ENCODE assay signal across 1 cellular context in genomic region chr10:72276421-72277339, GRCh38.
A peak's percentile ranks its signal among the peaks of the same experiment; 100 is the strongest.
TF ChIP-seq lines count a peak whose summit lies in the region.

No MANE protein-coding gene starts in this region.

TF ChIP-seq in A549, 52 proteins besides CTCF, POLR2A, EP300 and RAD21 (continued from another document):
- TF ChIP-seq TP53 (CRISPR knock-in tag; IDR thresholded peaks at IDR 0.05) (peak; percentile 12; the same call in 1 of the 2 replicates), BCL3 (IDR thresholded peaks at IDR 0.05) (peak; percentile 88; the same call in 2 of the 3 replicates), USF2 (IDR thresholded peaks at IDR 0.05) (peak; percentile 44), MAZ (IDR thresholded peaks at IDR 0.05; ENCODE audit: borderline replicate concordance, low read depth, low read length) (no peak), CEBPB (IDR thresholded peaks at IDR 0.05) (peak; percentile 11 to 47; a peak in 1 of 4 replicates), GATA3 (IDR thresholded peaks at IDR 0.05; ENCODE audit: borderline replicate concordance) (peak; percentile 76; the same call in 1 of the 2 replicates), KDM5A (IDR thresholded peaks at IDR 0.05) (no peak), HDAC2 (IDR thresholded peaks at IDR 0.05) (no peak), ZC3H11A (IDR thresholded peaks at IDR 0.05) (no peak), HOXB13 (CRISPR knock-in tag; IDR thresholded peaks at IDR 0.05; ENCODE audit: low read depth) (peak; percentile 54; the same call in 1 of the 2 replicates), CBX8 (IDR thresholded peaks at IDR 0.05) (no peak), E2F6 (IDR thresholded peaks at IDR 0.05; ENCODE audit: borderline replicate concordance, low read depth) (no peak), PBX3 (IDR thresholded peaks at IDR 0.05) (peak; percentile 58), JUNB (IDR thresholded peaks at IDR 0.05) (0 out of 2 replicates have a peak, but pooled peaks have one; percentile 22), HOXB5 (CRISPR knock-in tag; IDR thresholded peaks at IDR 0.05) (0 out of 2 replicates have a peak, but pooled peaks have one; percentile 13), NFE2L2 (conservative IDR thresholded peaks at IDR 0.05; ENCODE audit: low read length) (no peak), HOXA7 (CRISPR knock-in tag; IDR thresholded peaks at IDR 0.05) (peak; percentile 95), REST (IDR thresholded peaks at IDR 0.05) (no peak; the same call in 1 of the 2 replicates), TFCP2L1 (CRISPR knock-in tag; IDR thresholded peaks at IDR 0.05) (0 out of 2 replicates have a peak, but pooled peaks have one; percentile 12), FOSB (CRISPR knock-in tag; IDR thresholded peaks at IDR 0.05) (0 out of 2 replicates have a peak, but pooled peaks have one; percentile 46)
